In the genomic region with DNA sequence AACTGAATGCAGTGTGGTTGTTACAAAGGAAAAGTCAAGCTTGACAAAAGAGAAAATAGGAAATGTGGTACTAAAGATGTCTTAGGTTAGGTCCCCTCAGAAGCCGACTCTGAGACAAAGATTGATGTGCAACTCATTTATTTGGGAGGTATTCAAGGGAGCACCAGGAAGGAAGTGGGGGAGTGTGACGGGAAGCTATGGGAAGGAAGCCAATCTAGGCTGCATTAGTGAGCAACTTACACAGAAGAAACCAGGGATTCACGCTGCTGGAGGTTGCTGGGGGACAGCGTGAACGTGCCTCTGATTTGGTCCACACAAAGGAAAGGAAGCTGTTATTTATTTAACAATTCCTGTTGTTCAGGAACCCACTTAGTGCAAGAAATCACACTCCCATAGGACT, we compare ENCODE assay signal across 20 cellular contexts.
DNase-seq lines count a peak whose midpoint lies in the region; ATAC-seq and TF ChIP-seq lines count a peak whose summit lies in the region.
"Had no signal": no experiment of that assay in that cellular context is flagged by ENCODE, and none has a peak within 500 bp of the region (broad histone marks: within the 10 kb centered on the region; RNA-seq: fewer than 3 reads in every experiment).

No MANE protein-coding gene starts in this region.

- POLR2A ChIA-PET in A673 (lab: Charles Lee; ENCODE audit: low non-redundant PET), result no interaction called here

- H3K14ac ChIP-seq in H9 (ENCODE audit: insufficient read depth, low read length), result no peak overlapping the region

- H3K27ac Mint-ChIP-seq in H9 (peak overlapping the region; percentile 32 to 95 (median 74); a peak in 2 of 7 replicates), T-helper 17 cell (no peak overlapping the region)
- no peak overlapping the region for H3K27ac Mint-ChIP-seq in activated T-cell treated with anti-CD3 and anti-CD28 coated beads, Interleukin-2, amount 50 U/mL, for 24 hours
- H3K27ac Mint-ChIP-seq: activated CD4-positive, alpha-beta memory T cell treated with anti-CD3 and anti-CD28 coated beads for 36 hours; natural killer cell treated with Interleukin-12 subunit alpha and Interleukin-12 subunit beta and Interleukin-15 and Interleukin-18, amount 100 ng/mL, for 72 hours had no signal

- H3K4me1 ChIP-seq in A673 (ENCODE audit: insufficient read depth, low read length, poor library complexity, severe bottlenecking) (peaks cover 22% of the 10 kb centered on the region), H9 (ENCODE audit: insufficient read depth, low read length) (peaks cover 9% of the 10 kb centered on the region; the same call in 1 of the 2 replicates), left lung (peaks cover 0 to 9% of the 10 kb centered on the region in 2 donors)
- H3K4me1 ChIP-seq: breast epithelium, parathyroid adenoma, sigmoid colon had no signal

- no peak overlapping the region for H2BK5ac ChIP-seq in H9 (ENCODE audit: insufficient read length, low read length)

- H3K4ac ChIP-seq in H9 (ENCODE audit: low read depth, low read length), result no peak overlapping the region

- H3K4me1 Mint-ChIP-seq in H9 (peaks cover 42 to 45% of the 10 kb centered on the region in 2 experiments), T-helper 17 cell (no peaks in the 10 kb centered on the region)
- no peaks in the 10 kb centered on the region for H3K4me1 Mint-ChIP-seq in activated T-cell treated with anti-CD3 and anti-CD28 coated beads, Interleukin-2, amount 50 U/mL, for 24 hours (ENCODE audit: low read depth)

- H3K9me3 ChIP-seq in A673 (ENCODE audit: low read depth, low read length, poor library complexity, severe bottlenecking) (peaks cover 22% of the 10 kb centered on the region), H9 (ENCODE audit: control insufficient read depth, low read depth, low read length) (peaks cover 10% of the 10 kb centered on the region), left lung (peaks cover 0 to 13% of the 10 kb centered on the region in 2 donors), T-helper 17 cell (ENCODE audit: control insufficient read depth, low read length, poor library complexity, severe bottlenecking) (no peaks in the 10 kb centered on the region)
- H3K9me3 ChIP-seq: sigmoid colon had no signal

- intact Hi-C loops in A673 (cut with micrococcal nuclease; ENCODE audit: unreplicated experiment) (loop anchor here (2.0 to 5.0 kb wide), 3 partner anchors 54 to 1330 kb away; no protein-coding TSS in a partner anchor), left lung (cut with DNase I) (no loop called here), lower leg skin (cut with DNase I; ENCODE audit: low total_unique reads) (no loop called here)

- ATAC-seq in left lung (peak; percentile 31), T-helper 17 cell (no peak)
- ATAC-seq: natural killer cell treated with Interleukin-12 subunit alpha and Interleukin-12 subunit beta and Interleukin-15 and Interleukin-18, amount 100 ng/mL, for 72 hours; stimulated activated naive CD8-positive, alpha-beta T cell treated with anti-CD3 and anti-CD28 coated beads, Interleukin-15, Interleukin-2, amounts not matched to agents 100 U/mL and 50 U/mL, for 24 hours had no signal

- H3T11ph ChIP-seq in H9 (ENCODE audit: low read length), result no peak overlapping the region

- peak; percentile 98 for DNase-seq in A673 (ENCODE audit: low spot score)
- DNase-seq in H9, result no peak
- peak; percentile 16 to 52 for DNase-seq in dermis microvascular lymphatic vessel endothelial cell (ENCODE audit: low read depth in 2 of 2)
- no peak for DNase-seq in left lung
- DNase-seq in lower leg skin (ENCODE audit: low spot score in 2 of 2), result no peak
- DNase-seq in T-helper 17 cell, result no peak
- DNase-seq in NOMO-1 treated with DMSO at 0.1 percent for 48 hours (lab: John Stamatoyannopoulos, UW; ENCODE audit: unreplicated experiment), result no peak
- DNase-seq in activated T-cell treated with anti-CD3 and anti-CD28 coated beads, Interleukin-2, amount 50 U/mL, for 24 hours, result no peak
- DNase-seq: activated CD4-positive, alpha-beta memory T cell treated with anti-CD3 and anti-CD28 coated beads for 36 hours; activated effector memory CD4-positive, alpha-beta T cell treated with Interleukin-2 at 50 U/mL for 16 hours; cortex of kidney; NCI-H187; NCI-H774; sigmoid colon; stimulated activated naive CD8-positive, alpha-beta T cell treated with anti-CD3 and anti-CD28 coated beads, Interleukin-15, Interleukin-2, amounts not matched to agents 100 U/mL and 50 U/mL, for 24 hours had no signal

- H2AFZ ChIP-seq in H9 (ENCODE audit: low read length), result no peak overlapping the region
- H2AFZ ChIP-seq: parathyroid adenoma had no signal

- H3K4me3 Mint-ChIP-seq in H9 (no peak overlapping the region), T-helper 17 cell (no peak overlapping the region)
- H3K4me3 Mint-ChIP-seq in activated T-cell treated with anti-CD3 and anti-CD28 coated beads, Interleukin-2, amount 50 U/mL, for 24 hours, result no peak overlapping the region
- H3K4me3 Mint-ChIP-seq: activated CD4-positive, alpha-beta memory T cell treated with anti-CD3 and anti-CD28 coated beads for 36 hours; natural killer cell treated with Interleukin-12 subunit alpha and Interleukin-12 subunit beta and Interleukin-15 and Interleukin-18, amount 100 ng/mL, for 72 hours had no signal

- TF ChIP-seq POLR2A in lower leg skin (IDR thresholded peaks at IDR 0.05), result no peak

- H3K4me2 ChIP-seq in H9 (ENCODE audit: insufficient read depth, insufficient read length, low read length), result no peak overlapping the region

- H3K36me3 Mint-ChIP-seq in H9 (ENCODE audit: insufficient read depth in 1 of 3, low read depth in 3 of 3) (peaks cover 29 to 65% (median 51%) of the 10 kb centered on the region in 3 experiments), T-helper 17 cell (ENCODE audit: low read depth) (no peaks in the 10 kb centered on the region)
- H3K36me3 Mint-ChIP-seq in activated T-cell treated with anti-CD3 and anti-CD28 coated beads, Interleukin-2, amount 50 U/mL, for 24 hours (ENCODE audit: low read depth), result no peaks in the 10 kb centered on the region
- H3K36me3 Mint-ChIP-seq: activated CD4-positive, alpha-beta memory T cell treated with anti-CD3 and anti-CD28 coated beads for 36 hours had no signal

- H3K27me3 Mint-ChIP-seq in H9 (ENCODE audit: low read depth), result no peaks in the 10 kb centered on the region
- no peaks in the 10 kb centered on the region for H3K27me3 Mint-ChIP-seq in T-helper 17 cell
- H3K27me3 Mint-ChIP-seq in activated T-cell treated with anti-CD3 and anti-CD28 coated beads, Interleukin-2, amount 50 U/mL, for 24 hours, result no peaks in the 10 kb centered on the region
- H3K27me3 Mint-ChIP-seq: activated CD4-positive, alpha-beta memory T cell treated with anti-CD3 and anti-CD28 coated beads for 36 hours; natural killer cell treated with Interleukin-12 subunit alpha and Interleukin-12 subunit beta and Interleukin-15 and Interleukin-18, amount 100 ng/mL, for 72 hours had no signal

- CTCF ChIA-PET in A673 (lab: Charles Lee), result interaction anchor here (0.7 to 1.1 kb wide), 2 partner anchors 33 to 55 kb away, joined by 3 to 7 read pairs; no protein-coding TSS in a partner anchor

- no peak overlapping the region for H4K91ac ChIP-seq in H9 (ENCODE audit: insufficient read length, low read depth, low read length)

- no peak overlapping the region for H4K8ac ChIP-seq in H9 (replicated peaks; ENCODE audit: insufficient read length, low read depth, low read length)

- H3K4me3 ChIP-seq in A673 (ENCODE audit: low read depth, low read length, poor library complexity, severe bottlenecking) (no peak overlapping the region), left lung (no peak overlapping the region), lower leg skin (ENCODE audit: low read depth, poor library complexity, severe bottlenecking) (no peak overlapping the region)
- H3K4me3 ChIP-seq: breast epithelium, HAP-1, sigmoid colon had no signal

- no CpG with 5 or more reads among the region's 5 CpGs for WGBS in H9 (ENCODE audit: extremely low coverage, insufficient read length, low lambda C conversion rate)
- WGBS in lower leg skin, 2 donors, result 51 to 56% methylated on average over 5 of the region's 5 CpGs

- H3K79me2 ChIP-seq in H9 (ENCODE audit: insufficient read depth, low read length), result no peaks in the 10 kb centered on the region
- H3K79me2 ChIP-seq: parathyroid adenoma had no signal

- TF ChIP-seq CTCF in A673 (conservative IDR thresholded peaks at IDR 0.05; ENCODE audit: low read depth, low read length) (no peak), H9 (conservative IDR thresholded peaks at IDR 0.05) (no peak), left lung (IDR thresholded peaks at IDR 0.05) (no peak), lower leg skin (IDR thresholded peaks at IDR 0.05) (no peak)

- H3K36me3 ChIP-seq in A673 (ENCODE audit: insufficient read depth, low read length, poor library complexity, severe bottlenecking) (no peaks in the 10 kb centered on the region), left lung (no peaks in the 10 kb centered on the region)
- H3K36me3 ChIP-seq: breast epithelium, HAP-1, sigmoid colon had no signal

- peak overlapping the region; percentile 4 for H2BK12ac ChIP-seq in H9 (ENCODE audit: insufficient read length, low read depth, low read length)

- no peak overlapping the region for H3K9ac ChIP-seq in H9 (ENCODE audit: extremely low read depth, insufficient read length, low read length)
- H3K9ac ChIP-seq: parathyroid adenoma had no signal

- no peak overlapping the region for H2AK5ac ChIP-seq in H9 (ENCODE audit: insufficient read length, low read length)

- H2BK15ac ChIP-seq in H9 (ENCODE audit: low read depth, low read length), result no peak overlapping the region

- H2BK20ac ChIP-seq in H9 (ENCODE audit: low read depth, low read length, poor library complexity, severe bottlenecking), result no peak overlapping the region

- H3K27me3 ChIP-seq in A673 (replicated peaks; ENCODE audit: insufficient read depth, low read depth, low read length, poor library complexity), result no peaks in the 10 kb centered on the region
- no peaks in the 10 kb centered on the region for H3K27me3 ChIP-seq in H9 (ENCODE audit: insufficient read depth, low read length)
- peaks cover 0 to 11% of the 10 kb centered on the region in 2 donors for H3K27me3 ChIP-seq in left lung
- H3K27me3 ChIP-seq: breast epithelium, sigmoid colon had no signal

- H3K18ac ChIP-seq in H9 (ENCODE audit: insufficient read length, low read depth, low read length), result peak overlapping the region; percentile 36

- H3K23me2 ChIP-seq in H9 (ENCODE audit: insufficient read length, low read depth, low read length, poor library complexity, severe bottlenecking), result no peaks in the 10 kb centered on the region

- no peak overlapping the region for H3K23ac ChIP-seq in H9 (ENCODE audit: insufficient read length, low read depth, low read length)

- H2BK120ac ChIP-seq in H9 (ENCODE audit: low read depth, low read length, poor library complexity, severe bottlenecking), result no peak overlapping the region

- no peak overlapping the region for H3K56ac ChIP-seq in H9 (ENCODE audit: insufficient read length, low read depth, low read length)

- no peaks in the 10 kb centered on the region for H3K79me1 ChIP-seq in H9 (ENCODE audit: insufficient read depth, low read depth, low read length, poor library complexity, severe bottlenecking)

- H3K9me3 Mint-ChIP-seq in H9, result peaks cover 52 to 59% of the 10 kb centered on the region in 2 experiments
- peaks cover 3% of the 10 kb centered on the region for H3K9me3 Mint-ChIP-seq in activated T-cell treated with anti-CD3 and anti-CD28 coated beads, Interleukin-2, amount 50 U/mL, for 24 hours

- no TSS peak for BruUV-seq in A673 (replicated peaks; lab: Mats Ljungman, UMichigan)

- no peak overlapping the region for H4K5ac ChIP-seq in H9 (ENCODE audit: insufficient read length, low read depth, low read length)

- H4K20me1 ChIP-seq in H9 (ENCODE audit: control insufficient read depth, insufficient read depth, insufficient read length), result no peaks in the 10 kb centered on the region

- H3K27ac ChIP-seq in A673 (ENCODE audit: low read depth, low read length, poor library complexity, severe bottlenecking), result peak overlapping the region; percentile 95
- no peak overlapping the region for H3K27ac ChIP-seq in H9 (ENCODE audit: insufficient read length, low read depth, low read length)
- no peak overlapping the region for H3K27ac ChIP-seq in left lung
- H3K27ac ChIP-seq: breast epithelium, parathyroid adenoma, RWPE1, sigmoid colon had no signal

Comparison
In these comparisons a context has a peak if more than half of its experiments do, and no peak if none do; other contexts are left out.
1. DNase-seq: peak in A673 (single experiment) and dermis microvascular lymphatic vessel endothelial cell (2 of 2); none in H9 (single experiment), left lung (0 of 2), lower leg skin (0 of 2), T-helper 17 cell (0 of 3), NOMO-1 treated with DMSO at 0.1 percent for 48 hours (single experiment) and activated T-cell treated with anti-CD3 and anti-CD28 coated beads, Interleukin-2, amount 50 U/mL, for 24 hours (single experiment).
2. H3K27ac Mint-ChIP-seq: peak in H9 (3 of 3); none in T-helper 17 cell (single experiment) and activated T-cell treated with anti-CD3 and anti-CD28 coated beads, Interleukin-2, amount 50 U/mL, for 24 hours (single experiment).